ENCODE assay signal across 30 cellular contexts in the genomic region with DNA sequence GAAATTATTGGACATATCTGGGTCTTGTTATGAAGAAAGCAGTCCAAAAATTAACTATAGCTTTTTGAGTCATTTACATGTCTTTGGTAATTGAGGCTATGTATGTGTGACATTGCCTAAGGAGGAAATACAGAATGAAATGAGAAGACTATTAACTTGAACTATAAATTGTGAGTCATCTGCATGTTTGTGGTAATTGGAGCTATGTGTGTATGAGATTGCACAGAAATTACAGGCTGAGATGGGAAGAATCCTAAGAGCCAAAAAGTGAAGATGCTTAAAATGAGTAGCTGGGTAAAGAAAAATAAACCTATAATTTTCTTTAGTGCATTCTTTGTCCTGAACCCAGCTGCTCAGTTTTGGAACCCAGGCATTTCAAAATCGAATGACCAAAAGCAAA.
DNase-seq lines count a peak whose midpoint lies in the region; ATAC-seq lines count a peak whose summit lies in the region.
"Had no signal": no experiment of that assay in that cellular context is flagged by ENCODE, and none has a peak within 500 bp of the region (broad histone marks: within the 10 kb centered on the region; RNA-seq: fewer than 3 reads in every experiment).

No MANE protein-coding gene starts in this region.

- H3K27ac Mint-ChIP-seq in activated CD8-positive, alpha-beta T cell treated with anti-CD3 and anti-CD28 coated beads, Interleukin-2, amount 10 ng/mL, durations not matched to agents 7 days and 5 days = no peak overlapping the region
- H3K27ac Mint-ChIP-seq: activated naive CD4-positive, alpha-beta T cell treated with anti-CD3 and anti-CD28 coated beads, Interleukin-2, amount 50 U/mL, for 72 hours; activated T-helper 17 cell treated with anti-CD3 and anti-CD28 coated beads, Interleukin-2, amount 50 U/mL, for 72 hours; CD8-positive, alpha-beta T cell; HFFc6; stimulated activated naive CD8-positive, alpha-beta T cell treated with anti-CD3 and anti-CD28 coated beads, Interleukin-15, Interleukin-2, amounts not matched to agents 100 ng/mL and 50 ng/mL, for 24 hours; WTC11 had no signal

- H3K4me3 Mint-ChIP-seq in activated CD8-positive, alpha-beta T cell treated with anti-CD3 and anti-CD28 coated beads, Interleukin-2, amount 10 ng/mL, durations not matched to agents 7 days and 5 days = no peak overlapping the region
- H3K4me3 Mint-ChIP-seq: activated T-helper 17 cell treated with anti-CD3 and anti-CD28 coated beads, Interleukin-2, amount 50 U/mL, for 72 hours; CD8-positive, alpha-beta T cell; HFFc6; neural crest cell; stimulated activated naive CD8-positive, alpha-beta T cell treated with anti-CD3 and anti-CD28 coated beads, Interleukin-15, Interleukin-2, amounts not matched to agents 100 ng/mL and 50 ng/mL, for 24 hours; WTC11 had no signal

- peak; percentile 51 for DNase-seq in LHCN-M2 (ENCODE audit: low read depth)
- peak; percentile 52 for DNase-seq in amniotic epithelial cell (ENCODE audit: low read depth)
- peak; percentile 30 for DNase-seq in fibroblast of gingiva (ENCODE audit: low read depth)
- peak; percentile 13 for DNase-seq in stromal cell of bone marrow (ENCODE audit: low read depth)
- no peak for DNase-seq in activated CD8-positive, alpha-beta T cell treated with anti-CD3 and anti-CD28 coated beads, Interleukin-2, amount 10 ng/mL, durations not matched to agents 7 days and 5 days
- DNase-seq: activated CD4-positive, alpha-beta T cell treated with anti-CD3 and anti-CD28 coated beads, Interleukin-2, amount 50 U/mL, for 1 hour; activated CD8-positive, alpha-beta memory T cell treated with anti-CD3 and anti-CD28 coated beads, Interleukin-2, amount 50 U/mL, for 4 hours; brain microvascular endothelial cell; CD8-positive, alpha-beta T cell; DMS 273 treated with DMSO at 0.1 percent for 48 hours; effector memory CD4-positive, alpha-beta T cell; GDM1; glutamatergic neuron; HFFc6; kidney; lower lobe of right lung; NCI-H146; NCI-H524 treated with DMSO at 0.1 percent for 48 hours; right lobe of liver; T-helper 9 cell; tibial artery had no signal

- no peaks in the 10 kb centered on the region for H3K4me1 Mint-ChIP-seq in activated CD8-positive, alpha-beta T cell treated with anti-CD3 and anti-CD28 coated beads, Interleukin-2, amount 10 ng/mL, durations not matched to agents 7 days and 5 days (ENCODE audit: low read depth)
- H3K4me1 Mint-ChIP-seq: activated T-helper 17 cell treated with anti-CD3 and anti-CD28 coated beads, Interleukin-2, amount 50 U/mL, for 72 hours; neural crest cell; WTC11 had no signal

- H3K36me3 Mint-ChIP-seq in activated CD8-positive, alpha-beta T cell treated with anti-CD3 and anti-CD28 coated beads, Interleukin-2, amount 10 ng/mL, durations not matched to agents 7 days and 5 days (ENCODE audit: low read depth) = no peaks in the 10 kb centered on the region
- H3K36me3 Mint-ChIP-seq: activated naive CD4-positive, alpha-beta T cell treated with anti-CD3 and anti-CD28 coated beads, Interleukin-2, amount 50 U/mL, for 72 hours; CD8-positive, alpha-beta T cell; WTC11 had no signal

- no peak for ATAC-seq in HG02981 (IDR thresholded peaks at IDR 0.05; ENCODE audit: unreplicated experiment)
- ATAC-seq in activated CD8-positive, alpha-beta T cell treated with anti-CD3 and anti-CD28 coated beads, Interleukin-2, amount 10 ng/mL, durations not matched to agents 7 days and 5 days = no peak
- no peak for ATAC-seq in HG02885 (IDR thresholded peaks at IDR 0.05; ENCODE audit: poor library complexity, unreplicated experiment)
- ATAC-seq: activated naive CD4-positive, alpha-beta T cell treated with anti-CD3 and anti-CD28 coated beads, Interleukin-2, amount 50 U/mL, for 72 hours; activated T-helper 17 cell treated with anti-CD3 and anti-CD28 coated beads, Interleukin-2, amount 50 U/mL, for 72 hours; CD8-positive, alpha-beta T cell; esophagus mucosa; K562; lower lobe of right lung; right lobe of liver; WTC11 had no signal

- H3K9me3 Mint-ChIP-seq in activated CD8-positive, alpha-beta T cell treated with anti-CD3 and anti-CD28 coated beads, Interleukin-2, amount 10 ng/mL, durations not matched to agents 7 days and 5 days (ENCODE audit: insufficient read depth) = peaks cover 6% of the 10 kb centered on the region
- H3K9me3 Mint-ChIP-seq: neural crest cell had no signal

- CTCF ChIA-PET in activated CD8-positive, alpha-beta T cell treated with anti-CD3 and anti-CD28 coated beads, Interleukin-2, amount 10 ng/mL, durations not matched to agents 7 days and 5 days (lab: Charles Lee) = no interaction called here

- POLR2A ChIA-PET in activated CD8-positive, alpha-beta T cell treated with anti-CD3 and anti-CD28 coated beads, Interleukin-2, amount 10 ng/mL, durations not matched to agents 7 days and 5 days (lab: Charles Lee) = no interaction called here

- H3K27me3 Mint-ChIP-seq in activated CD8-positive, alpha-beta T cell treated with anti-CD3 and anti-CD28 coated beads, Interleukin-2, amount 10 ng/mL, durations not matched to agents 7 days and 5 days (ENCODE audit: low read depth) = no peaks in the 10 kb centered on the region
- H3K27me3 Mint-ChIP-seq: activated T-helper 17 cell treated with anti-CD3 and anti-CD28 coated beads, Interleukin-2, amount 50 U/mL, for 72 hours; stimulated activated naive CD8-positive, alpha-beta T cell treated with anti-CD3 and anti-CD28 coated beads, Interleukin-15, Interleukin-2, amounts not matched to agents 100 ng/mL and 50 ng/mL, for 24 hours had no signal
